In genomic region chr1:233518344-233518743, GRCh38 we compare ENCODE assay signal across 8 cellular contexts.
DNase-seq lines count a peak whose midpoint lies in the region; TF ChIP-seq lines count a peak whose summit lies in the region.

No MANE protein-coding gene starts in this region.

- no peaks in the 10 kb centered on the region for H3K9me3 ChIP-seq in hepatocyte (ENCODE audit: low read depth)

- WGBS in hepatocyte (ENCODE audit: low lambda C conversion rate, missing lambda C conversion rate) = 62% methylated on average over 3 of the region's 3 CpGs

- H3K36me3 Mint-ChIP-seq in type B pancreatic cell = no peaks in the 10 kb centered on the region

- TF ChIP-seq CTCF in hepatocyte (IDR thresholded peaks at IDR 0.05; ENCODE audit: poor library complexity) (peak; percentile 47), type B pancreatic cell (conservative IDR thresholded peaks at IDR 0.05) (peak; percentile 75)

- H3K79me2 ChIP-seq in hepatocyte = no peaks in the 10 kb centered on the region

- no peak overlapping the region for H3K4me3 ChIP-seq in hepatocyte

- no peak overlapping the region for H3K27ac ChIP-seq in hepatocyte

- peaks cover 17% of the 10 kb centered on the region for H3K4me1 Mint-ChIP-seq in type B pancreatic cell (ENCODE audit: unreplicated experiment)

- no peaks in the 10 kb centered on the region for H3K9me2 ChIP-seq in hepatocyte (replicated peaks; ENCODE audit: insufficient read depth)

- peak; percentile 33 for DNase-seq in EH (ENCODE audit: low read depth)
- DNase-seq in HK-2 (ENCODE audit: unreplicated experiment) = peak; percentile 56
- DNase-seq in SKM-1 treated with dmso at 0.1 percent for 144 hours (lab: John Stamatoyannopoulos, UW; ENCODE audit: unreplicated experiment) = peak; percentile 93
- peak; percentile 44 for DNase-seq in hepatocyte (ENCODE audit: low spot score)
- no peak for DNase-seq in type B pancreatic cell (ENCODE audit: extremely low spot score, unreplicated experiment)
- no peak for DNase-seq in NCI-H128 (lab: John Stamatoyannopoulos, UW; ENCODE audit: unreplicated experiment)
- DNase-seq in central memory CD4-positive, alpha-beta T cell = no peak
- no peak for DNase-seq in activated gamma-delta T cell (lab: John Stamatoyannopoulos, UW)

- no peak overlapping the region for H3K4me2 ChIP-seq in hepatocyte

- H3K36me3 ChIP-seq in hepatocyte (replicated peaks; ENCODE audit: insufficient read depth, low read depth) = no peaks in the 10 kb centered on the region

- no peaks in the 10 kb centered on the region for H3K27me3 ChIP-seq in hepatocyte

- H3K4me1 ChIP-seq in hepatocyte (ENCODE audit: insufficient read depth) = peaks cover 8% of the 10 kb centered on the region

- H3K27me3 Mint-ChIP-seq in type B pancreatic cell = peaks cover 4% of the 10 kb centered on the region

- no peak overlapping the region for H3K4me3 Mint-ChIP-seq in type B pancreatic cell

- no peaks in the 10 kb centered on the region for H4K20me1 ChIP-seq in hepatocyte (ENCODE audit: insufficient read depth, poor library complexity, severe bottlenecking)

- H2AFZ ChIP-seq in hepatocyte = peak overlapping the region; percentile 60

- no peaks in the 10 kb centered on the region for H3K9me3 Mint-ChIP-seq in type B pancreatic cell

- no peak overlapping the region for H3K27ac Mint-ChIP-seq in type B pancreatic cell

Comparison
In these comparisons a context has a peak if more than half of its experiments do, and no peak if none do; other contexts are left out.
1. DNase-seq: peak in EH (single experiment), HK-2 (single experiment), SKM-1 treated with dmso at 0.1 percent for 144 hours (single experiment) and hepatocyte (single experiment); none in type B pancreatic cell (single experiment), NCI-H128 (single experiment), central memory CD4-positive, alpha-beta T cell (single experiment) and activated gamma-delta T cell (single experiment).